13 cellular contexts compared by ENCODE assay signal in the genomic region with DNA sequence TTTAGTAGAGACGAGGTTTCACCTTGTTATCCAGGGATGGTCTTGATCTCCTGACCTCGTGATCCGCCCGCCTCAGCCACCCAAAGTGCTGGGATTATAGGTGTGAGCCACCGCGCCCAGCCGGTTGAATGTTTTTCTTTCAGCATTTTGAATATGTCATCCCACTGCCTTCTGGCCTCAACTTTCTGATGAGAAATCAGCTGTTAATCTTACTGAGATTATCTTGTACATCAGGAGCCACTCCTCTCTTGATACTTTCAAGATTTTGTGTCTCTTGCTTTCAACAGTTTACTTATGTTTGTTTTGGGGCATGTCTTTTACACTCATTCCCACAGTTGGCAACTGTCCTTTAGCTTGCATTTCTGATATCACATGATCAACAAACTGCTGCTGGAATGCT. TPM values are rescaled to one million over a fixed set of nuclear protein-coding genes. Genes with fewer than 3 reads are reported as not detected.
A peak's percentile ranks its signal among the peaks of the same experiment; 100 is the strongest.
DNase-seq lines count a peak whose midpoint lies in the region; ATAC-seq and TF ChIP-seq lines count a peak whose summit lies in the region.
"Had no signal": no experiment of that assay in that cellular context is flagged by ENCODE, and none has a peak within 500 bp of the region (broad histone marks: within the 10 kb centered on the region; RNA-seq: fewer than 3 reads in every experiment).

No MANE protein-coding gene starts in this region.

- H3K4me1 ChIP-seq in prostate gland (replicated peaks): no peaks in the 10 kb centered on the region
- H3K4me1 ChIP-seq: HAP-1 had no signal

- CTCF ChIA-PET in WTC11 (lab: Charles Lee): no interaction called here

- H3K9me3 Mint-ChIP-seq in WTC11: peaks cover 52% of the 10 kb centered on the region
- H3K9me3 Mint-ChIP-seq in activated naive CD4-positive, alpha-beta T cell treated with anti-CD3 and anti-CD28 coated beads, Interleukin-2, amount 50 U/mL, for 72 hours: peaks cover 10 to 21% of the 10 kb centered on the region in 2 donors

- H3K27ac ChIP-seq in prostate gland: no peak overlapping the region

- no peaks in the 10 kb centered on the region for H3K27me3 Mint-ChIP-seq in WTC11 (ENCODE audit: low read depth)
- H3K27me3 Mint-ChIP-seq: CD4-positive, alpha-beta memory T cell had no signal

- POLR2A ChIA-PET in WTC11 (lab: Charles Lee): no interaction called here

- TF ChIP-seq POLR2A in prostate gland (IDR thresholded peaks at IDR 0.05): no peak

- no peaks in the 10 kb centered on the region for H3K36me3 ChIP-seq in prostate gland
- H3K36me3 ChIP-seq: HAP-1 had no signal

- no peak overlapping the region for H3K4me3 Mint-ChIP-seq in WTC11
- H3K4me3 Mint-ChIP-seq: CD4-positive, alpha-beta memory T cell had no signal

- no peak for TF ChIP-seq CTCF in WTC11 (IDR thresholded peaks at IDR 0.05)
- TF ChIP-seq CTCF in prostate gland (IDR thresholded peaks at IDR 0.05): no peak

- H3K36me3 Mint-ChIP-seq in WTC11: peaks cover 66% of the 10 kb centered on the region
- H3K36me3 Mint-ChIP-seq in activated naive CD4-positive, alpha-beta T cell treated with anti-CD3 and anti-CD28 coated beads, Interleukin-2, amount 50 U/mL, for 72 hours: peaks cover 18 to 20% of the 10 kb centered on the region in 2 donors

- peak; percentile 24 for DNase-seq in LHCN-M2 (ENCODE audit: low read depth)
- no peak for DNase-seq in WTC11 (ENCODE audit: low spot score)
- peak; percentile 1 for DNase-seq in iris pigment epithelial cell (ENCODE audit: low read depth)
- DNase-seq in prostate gland (ENCODE audit: low spot score): no peak
- no peak for DNase-seq in activated naive CD4-positive, alpha-beta T cell treated with anti-CD3 and anti-CD28 coated beads, Interleukin-2, amount 50 U/mL, for 72 hours (ENCODE audit: low spot score in 2 of 2)
- DNase-seq in islet precursor cell: no peak
- DNase-seq: C1 segment of cervical spinal cord; CD4-positive, alpha-beta memory T cell; COR-L47; DMS153; DND-41; GOT3 had no signal

- H3K4me3 ChIP-seq in prostate gland: no peak overlapping the region
- H3K4me3 ChIP-seq: HAP-1 had no signal

- H3K27me3 ChIP-seq in prostate gland (replicated peaks; ENCODE audit: insufficient read depth): no peaks in the 10 kb centered on the region

- H3K9me3 ChIP-seq in prostate gland: no peaks in the 10 kb centered on the region

- H3K27ac Mint-ChIP-seq in WTC11: no peak overlapping the region
- no peak overlapping the region for H3K27ac Mint-ChIP-seq in activated naive CD4-positive, alpha-beta T cell treated with anti-CD3 and anti-CD28 coated beads, Interleukin-2, amount 50 U/mL, for 72 hours
- H3K27ac Mint-ChIP-seq: CD4-positive, alpha-beta memory T cell had no signal

- H3K4me1 Mint-ChIP-seq in WTC11: no peaks in the 10 kb centered on the region
- H3K4me1 Mint-ChIP-seq: CD4-positive, alpha-beta memory T cell had no signal

- 97% methylated on average over 7 of the region's 7 CpGs for WGBS in prostate gland

- intact Hi-C loops in prostate gland (cut with DNase I): no loop called here

- ATAC-seq in WTC11: no peak
- no peak for ATAC-seq in activated naive CD4-positive, alpha-beta T cell treated with anti-CD3 and anti-CD28 coated beads, Interleukin-2, amount 50 U/mL, for 72 hours

TF ChIP-seq in WTC11, 78 proteins besides CTCF, POLR2A, EP300 and RAD21:
- TF ChIP-seq ZNF232 (CRISPR knock-in tag; IDR thresholded peaks at IDR 0.05) (no peak), ZNF317 (CRISPR knock-in tag; IDR thresholded peaks at IDR 0.05; ENCODE audit: borderline replicate concordance, low read depth) (peak; percentile 86)

RNA-seq across cellular contexts. Expression of gene CCDC150, which starts 46.3 kb away (rescaled TPM):
- total RNA-seq in LHCN-M2 (2014; rRNA removed): 10.2 and 11.3 TPM in 2 replicates
- 1.9 TPM for polyA plus RNA-seq in LHCN-M2 (2012)
- 37.1 to 43.0 TPM (median 38.2 TPM) in 3 replicates for total RNA-seq in WTC11 (2021)
- total RNA-seq in prostate gland: 1 to 10 TPM in 1 of 2 donors, under 1 TPM in 1; 0.50 to 7.6 TPM
- 10 to 100 TPM; 23.3 to 24.0 TPM for total RNA-seq in activated naive CD4-positive, alpha-beta T cell treated with anti-CD3 and anti-CD28 coated beads, Interleukin-2, amount 50 U/mL, for 72 hours
- polyA plus RNA-seq: CD4-positive, alpha-beta memory T cell had no signal

Comparison
In these comparisons a context has a peak if more than half of its experiments do, and no peak if none do; other contexts are left out.
1. DNase-seq: peak in LHCN-M2 (single experiment) and iris pigment epithelial cell (single experiment); none in WTC11 (single experiment), prostate gland (single experiment), activated naive CD4-positive, alpha-beta T cell treated with anti-CD3 and anti-CD28 coated beads, Interleukin-2, amount 50 U/mL, for 72 hours (0 of 2) and islet precursor cell (single experiment).